ENCODE assay signal across 1 cellular context in the genomic region with DNA sequence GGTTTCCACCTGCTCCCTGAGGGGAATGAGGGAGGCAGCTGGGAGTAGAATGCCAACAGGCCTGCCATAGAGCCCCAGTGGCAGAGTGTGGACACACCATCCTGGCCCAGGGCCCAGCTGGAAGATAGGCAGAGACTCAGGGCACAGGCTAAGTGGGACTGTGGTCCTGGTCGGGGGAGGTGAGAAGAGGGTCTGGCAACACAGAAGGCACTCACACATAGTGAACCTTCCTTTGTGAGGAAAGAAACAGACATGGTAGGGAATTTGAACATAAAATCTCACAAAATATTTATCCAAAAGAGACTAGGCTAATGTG.
TF ChIP-seq lines count a peak whose summit lies in the region.

No MANE protein-coding gene starts in this region.

TF ChIP-seq in HepG2, 621 proteins besides CTCF, POLR2A, EP300 and RAD21:
- TF ChIP-seq MIXL1 (CRISPR knock-in tag; IDR thresholded peaks at IDR 0.05): no peak
